1 cellular context compared by ENCODE assay signal in genomic region chr4:152535903-152536544, GRCh38.
A peak's percentile ranks its signal among the peaks of the same experiment; 100 is the strongest.
TF ChIP-seq lines count a peak whose summit lies in the region.

A gene with protein sequence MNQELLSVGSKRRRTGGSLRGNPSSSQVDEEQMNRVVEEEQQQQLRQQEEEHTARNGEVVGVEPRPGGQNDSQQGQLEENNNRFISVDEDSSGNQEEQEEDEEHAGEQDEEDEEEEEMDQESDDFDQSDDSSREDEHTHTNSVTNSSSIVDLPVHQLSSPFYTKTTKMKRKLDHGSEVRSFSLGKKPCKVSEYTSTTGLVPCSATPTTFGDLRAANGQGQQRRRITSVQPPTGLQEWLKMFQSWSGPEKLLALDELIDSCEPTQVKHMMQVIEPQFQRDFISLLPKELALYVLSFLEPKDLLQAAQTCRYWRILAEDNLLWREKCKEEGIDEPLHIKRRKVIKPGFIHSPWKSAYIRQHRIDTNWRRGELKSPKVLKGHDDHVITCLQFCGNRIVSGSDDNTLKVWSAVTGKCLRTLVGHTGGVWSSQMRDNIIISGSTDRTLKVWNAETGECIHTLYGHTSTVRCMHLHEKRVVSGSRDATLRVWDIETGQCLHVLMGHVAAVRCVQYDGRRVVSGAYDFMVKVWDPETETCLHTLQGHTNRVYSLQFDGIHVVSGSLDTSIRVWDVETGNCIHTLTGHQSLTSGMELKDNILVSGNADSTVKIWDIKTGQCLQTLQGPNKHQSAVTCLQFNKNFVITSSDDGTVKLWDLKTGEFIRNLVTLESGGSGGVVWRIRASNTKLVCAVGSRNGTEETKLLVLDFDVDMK (minus strand): TSS chr4:152536092. CDS start chr4:152411803, 124,289 bp downstream.

TF ChIP-seq in HepG2, 621 proteins besides CTCF, POLR2A, EP300 and RAD21 (continued from another document and continues in another):
- TF ChIP-seq RARA (CRISPR knock-in tag; IDR thresholded peaks at IDR 0.05), result no peak; the same call in 1 of the 2 replicates
- TF ChIP-seq, protein P1, sequence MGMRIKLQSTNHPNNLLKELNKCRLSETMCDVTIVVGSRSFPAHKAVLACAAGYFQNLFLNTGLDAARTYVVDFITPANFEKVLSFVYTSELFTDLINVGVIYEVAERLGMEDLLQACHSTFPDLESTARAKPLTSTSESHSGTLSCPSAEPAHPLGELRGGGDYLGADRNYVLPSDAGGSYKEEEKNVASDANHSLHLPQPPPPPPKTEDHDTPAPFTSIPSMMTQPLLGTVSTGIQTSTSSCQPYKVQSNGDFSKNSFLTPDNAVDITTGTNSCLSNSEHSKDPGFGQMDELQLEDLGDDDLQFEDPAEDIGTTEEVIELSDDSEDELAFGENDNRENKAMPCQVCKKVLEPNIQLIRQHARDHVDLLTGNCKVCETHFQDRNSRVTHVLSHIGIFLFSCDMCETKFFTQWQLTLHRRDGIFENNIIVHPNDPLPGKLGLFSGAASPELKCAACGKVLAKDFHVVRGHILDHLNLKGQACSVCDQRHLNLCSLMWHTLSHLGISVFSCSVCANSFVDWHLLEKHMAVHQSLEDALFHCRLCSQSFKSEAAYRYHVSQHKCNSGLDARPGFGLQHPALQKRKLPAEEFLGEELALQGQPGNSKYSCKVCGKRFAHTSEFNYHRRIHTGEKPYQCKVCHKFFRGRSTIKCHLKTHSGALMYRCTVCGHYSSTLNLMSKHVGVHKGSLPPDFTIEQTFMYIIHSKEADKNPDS (CRISPR knock-in tag; IDR thresholded peaks at IDR 0.05), result no peak
- TF ChIP-seq, protein P2, sequence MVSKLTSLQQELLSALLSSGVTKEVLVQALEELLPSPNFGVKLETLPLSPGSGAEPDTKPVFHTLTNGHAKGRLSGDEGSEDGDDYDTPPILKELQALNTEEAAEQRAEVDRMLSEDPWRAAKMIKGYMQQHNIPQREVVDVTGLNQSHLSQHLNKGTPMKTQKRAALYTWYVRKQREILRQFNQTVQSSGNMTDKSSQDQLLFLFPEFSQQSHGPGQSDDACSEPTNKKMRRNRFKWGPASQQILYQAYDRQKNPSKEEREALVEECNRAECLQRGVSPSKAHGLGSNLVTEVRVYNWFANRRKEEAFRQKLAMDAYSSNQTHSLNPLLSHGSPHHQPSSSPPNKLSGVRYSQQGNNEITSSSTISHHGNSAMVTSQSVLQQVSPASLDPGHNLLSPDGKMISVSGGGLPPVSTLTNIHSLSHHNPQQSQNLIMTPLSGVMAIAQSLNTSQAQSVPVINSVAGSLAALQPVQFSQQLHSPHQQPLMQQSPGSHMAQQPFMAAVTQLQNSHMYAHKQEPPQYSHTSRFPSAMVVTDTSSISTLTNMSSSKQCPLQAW (CRISPR knock-in tag; IDR thresholded peaks at IDR 0.05), result peak; percentile 96
- TF ChIP-seq ZNF839 (CRISPR knock-in tag; IDR thresholded peaks at IDR 0.05; ENCODE audit: borderline replicate concordance), result no peak
- no peak for TF ChIP-seq IKZF4 (CRISPR knock-in tag; IDR thresholded peaks at IDR 0.05; ENCODE audit: borderline replicate concordance, low read depth, not compliant biosample characterization)
- TF ChIP-seq ZFP36 (IDR thresholded peaks at IDR 0.05; ENCODE audit: borderline replicate concordance, low read depth, low read length, partially characterized antibody), result no peak
- TF ChIP-seq, protein P3, sequence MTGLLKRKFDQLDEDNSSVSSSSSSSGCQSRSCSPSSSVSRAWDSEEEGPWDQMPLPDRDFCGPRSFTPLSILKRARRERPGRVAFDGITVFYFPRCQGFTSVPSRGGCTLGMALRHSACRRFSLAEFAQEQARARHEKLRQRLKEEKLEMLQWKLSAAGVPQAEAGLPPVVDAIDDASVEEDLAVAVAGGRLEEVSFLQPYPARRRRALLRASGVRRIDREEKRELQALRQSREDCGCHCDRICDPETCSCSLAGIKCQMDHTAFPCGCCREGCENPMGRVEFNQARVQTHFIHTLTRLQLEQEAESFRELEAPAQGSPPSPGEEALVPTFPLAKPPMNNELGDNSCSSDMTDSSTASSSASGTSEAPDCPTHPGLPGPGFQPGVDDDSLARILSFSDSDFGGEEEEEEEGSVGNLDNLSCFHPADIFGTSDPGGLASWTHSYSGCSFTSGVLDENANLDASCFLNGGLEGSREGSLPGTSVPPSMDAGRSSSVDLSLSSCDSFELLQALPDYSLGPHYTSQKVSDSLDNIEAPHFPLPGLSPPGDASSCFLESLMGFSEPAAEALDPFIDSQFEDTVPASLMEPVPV (CRISPR knock-in tag; IDR thresholded peaks at IDR 0.05), result no peak; the same call in none of the 2 replicates
- no peak for TF ChIP-seq KLF13 (CRISPR knock-in tag; IDR thresholded peaks at IDR 0.05)
- TF ChIP-seq CBX2 (IDR thresholded peaks at IDR 0.05; ENCODE audit: low read depth, low read length), result no peak
- TF ChIP-seq CBX2 (CRISPR knock-in tag; IDR thresholded peaks at IDR 0.05; ENCODE audit: low read depth), result no peak
- peak; percentile 23 for TF ChIP-seq AGO2 (optimal IDR thresholded peaks at IDR 0.05; ENCODE audit: low read depth, low read length)
- TF ChIP-seq FOXK2 (IDR thresholded peaks at IDR 0.05), result no peak
- TF ChIP-seq, protein P4, sequence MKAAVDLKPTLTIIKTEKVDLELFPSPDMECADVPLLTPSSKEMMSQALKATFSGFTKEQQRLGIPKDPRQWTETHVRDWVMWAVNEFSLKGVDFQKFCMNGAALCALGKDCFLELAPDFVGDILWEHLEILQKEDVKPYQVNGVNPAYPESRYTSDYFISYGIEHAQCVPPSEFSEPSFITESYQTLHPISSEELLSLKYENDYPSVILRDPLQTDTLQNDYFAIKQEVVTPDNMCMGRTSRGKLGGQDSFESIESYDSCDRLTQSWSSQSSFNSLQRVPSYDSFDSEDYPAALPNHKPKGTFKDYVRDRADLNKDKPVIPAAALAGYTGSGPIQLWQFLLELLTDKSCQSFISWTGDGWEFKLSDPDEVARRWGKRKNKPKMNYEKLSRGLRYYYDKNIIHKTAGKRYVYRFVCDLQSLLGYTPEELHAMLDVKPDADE (CRISPR knock-in tag; IDR thresholded peaks at IDR 0.05), result 0 out of 2 replicates have a peak, but pooled peaks have one; percentile 59
- TF ChIP-seq, protein P5, sequence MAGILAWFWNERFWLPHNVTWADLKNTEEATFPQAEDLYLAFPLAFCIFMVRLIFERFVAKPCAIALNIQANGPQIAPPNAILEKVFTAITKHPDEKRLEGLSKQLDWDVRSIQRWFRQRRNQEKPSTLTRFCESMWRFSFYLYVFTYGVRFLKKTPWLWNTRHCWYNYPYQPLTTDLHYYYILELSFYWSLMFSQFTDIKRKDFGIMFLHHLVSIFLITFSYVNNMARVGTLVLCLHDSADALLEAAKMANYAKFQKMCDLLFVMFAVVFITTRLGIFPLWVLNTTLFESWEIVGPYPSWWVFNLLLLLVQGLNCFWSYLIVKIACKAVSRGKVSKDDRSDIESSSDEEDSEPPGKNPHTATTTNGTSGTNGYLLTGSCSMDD (CRISPR knock-in tag; IDR thresholded peaks at IDR 0.05), result no peak
- peak; percentile 81; the same call in 1 of the 2 replicates for TF ChIP-seq ZC3H13 (CRISPR knock-in tag; IDR thresholded peaks at IDR 0.05)
- TF ChIP-seq, protein P6, sequence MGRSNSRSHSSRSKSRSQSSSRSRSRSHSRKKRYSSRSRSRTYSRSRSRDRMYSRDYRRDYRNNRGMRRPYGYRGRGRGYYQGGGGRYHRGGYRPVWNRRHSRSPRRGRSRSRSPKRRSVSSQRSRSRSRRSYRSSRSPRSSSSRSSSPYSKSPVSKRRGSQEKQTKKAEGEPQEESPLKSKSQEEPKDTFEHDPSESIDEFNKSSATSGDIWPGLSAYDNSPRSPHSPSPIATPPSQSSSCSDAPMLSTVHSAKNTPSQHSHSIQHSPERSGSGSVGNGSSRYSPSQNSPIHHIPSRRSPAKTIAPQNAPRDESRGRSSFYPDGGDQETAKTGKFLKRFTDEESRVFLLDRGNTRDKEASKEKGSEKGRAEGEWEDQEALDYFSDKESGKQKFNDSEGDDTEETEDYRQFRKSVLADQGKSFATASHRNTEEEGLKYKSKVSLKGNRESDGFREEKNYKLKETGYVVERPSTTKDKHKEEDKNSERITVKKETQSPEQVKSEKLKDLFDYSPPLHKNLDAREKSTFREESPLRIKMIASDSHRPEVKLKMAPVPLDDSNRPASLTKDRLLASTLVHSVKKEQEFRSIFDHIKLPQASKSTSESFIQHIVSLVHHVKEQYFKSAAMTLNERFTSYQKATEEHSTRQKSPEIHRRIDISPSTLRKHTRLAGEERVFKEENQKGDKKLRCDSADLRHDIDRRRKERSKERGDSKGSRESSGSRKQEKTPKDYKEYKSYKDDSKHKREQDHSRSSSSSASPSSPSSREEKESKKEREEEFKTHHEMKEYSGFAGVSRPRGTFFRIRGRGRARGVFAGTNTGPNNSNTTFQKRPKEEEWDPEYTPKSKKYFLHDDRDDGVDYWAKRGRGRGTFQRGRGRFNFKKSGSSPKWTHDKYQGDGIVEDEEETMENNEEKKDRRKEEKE (IDR thresholded peaks at IDR 0.05), result no peak
- TF ChIP-seq ZNF414 (CRISPR knock-in tag; IDR thresholded peaks at IDR 0.05), result peak; percentile 77; the same call in 1 of the 2 replicates
- TF ChIP-seq, protein P7, sequence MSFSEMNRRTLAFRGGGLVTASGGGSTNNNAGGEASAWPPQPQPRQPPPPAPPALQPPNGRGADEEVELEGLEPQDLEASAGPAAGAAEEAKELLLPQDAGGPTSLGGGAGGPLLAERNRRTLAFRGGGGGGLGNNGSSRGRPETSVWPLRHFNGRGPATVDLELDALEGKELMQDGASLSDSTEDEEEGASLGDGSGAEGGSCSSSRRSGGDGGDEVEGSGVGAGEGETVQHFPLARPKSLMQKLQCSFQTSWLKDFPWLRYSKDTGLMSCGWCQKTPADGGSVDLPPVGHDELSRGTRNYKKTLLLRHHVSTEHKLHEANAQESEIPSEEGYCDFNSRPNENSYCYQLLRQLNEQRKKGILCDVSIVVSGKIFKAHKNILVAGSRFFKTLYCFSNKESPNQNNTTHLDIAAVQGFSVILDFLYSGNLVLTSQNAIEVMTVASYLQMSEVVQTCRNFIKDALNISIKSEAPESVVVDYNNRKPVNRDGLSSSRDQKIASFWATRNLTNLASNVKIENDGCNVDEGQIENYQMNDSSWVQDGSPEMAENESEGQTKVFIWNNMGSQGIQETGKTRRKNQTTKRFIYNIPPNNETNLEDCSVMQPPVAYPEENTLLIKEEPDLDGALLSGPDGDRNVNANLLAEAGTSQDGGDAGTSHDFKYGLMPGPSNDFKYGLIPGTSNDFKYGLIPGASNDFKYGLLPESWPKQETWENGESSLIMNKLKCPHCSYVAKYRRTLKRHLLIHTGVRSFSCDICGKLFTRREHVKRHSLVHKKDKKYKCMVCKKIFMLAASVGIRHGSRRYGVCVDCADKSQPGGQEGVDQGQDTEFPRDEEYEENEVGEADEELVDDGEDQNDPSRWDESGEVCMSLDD (CRISPR knock-in tag; IDR thresholded peaks at IDR 0.05; ENCODE audit: borderline replicate concordance), result no peak
- TF ChIP-seq, protein P8, sequence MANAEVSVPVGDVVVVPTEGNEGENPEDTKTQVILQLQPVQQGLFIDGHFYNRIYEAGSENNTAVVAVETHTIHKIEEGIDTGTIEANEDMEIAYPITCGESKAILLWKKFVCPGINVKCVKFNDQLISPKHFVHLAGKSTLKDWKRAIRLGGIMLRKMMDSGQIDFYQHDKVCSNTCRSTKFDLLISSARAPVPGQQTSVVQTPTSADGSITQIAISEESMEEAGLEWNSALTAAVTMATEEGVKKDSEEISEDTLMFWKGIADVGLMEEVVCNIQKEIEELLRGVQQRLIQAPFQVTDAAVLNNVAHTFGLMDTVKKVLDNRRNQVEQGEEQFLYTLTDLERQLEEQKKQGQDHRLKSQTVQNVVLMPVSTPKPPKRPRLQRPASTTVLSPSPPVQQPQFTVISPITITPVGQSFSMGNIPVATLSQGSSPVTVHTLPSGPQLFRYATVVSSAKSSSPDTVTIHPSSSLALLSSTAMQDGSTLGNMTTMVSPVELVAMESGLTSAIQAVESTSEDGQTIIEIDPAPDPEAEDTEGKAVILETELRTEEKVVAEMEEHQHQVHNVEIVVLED (CRISPR knock-in tag; IDR thresholded peaks at IDR 0.05; ENCODE audit: borderline replicate concordance), result peak; percentile 83
- TF ChIP-seq, protein P9, sequence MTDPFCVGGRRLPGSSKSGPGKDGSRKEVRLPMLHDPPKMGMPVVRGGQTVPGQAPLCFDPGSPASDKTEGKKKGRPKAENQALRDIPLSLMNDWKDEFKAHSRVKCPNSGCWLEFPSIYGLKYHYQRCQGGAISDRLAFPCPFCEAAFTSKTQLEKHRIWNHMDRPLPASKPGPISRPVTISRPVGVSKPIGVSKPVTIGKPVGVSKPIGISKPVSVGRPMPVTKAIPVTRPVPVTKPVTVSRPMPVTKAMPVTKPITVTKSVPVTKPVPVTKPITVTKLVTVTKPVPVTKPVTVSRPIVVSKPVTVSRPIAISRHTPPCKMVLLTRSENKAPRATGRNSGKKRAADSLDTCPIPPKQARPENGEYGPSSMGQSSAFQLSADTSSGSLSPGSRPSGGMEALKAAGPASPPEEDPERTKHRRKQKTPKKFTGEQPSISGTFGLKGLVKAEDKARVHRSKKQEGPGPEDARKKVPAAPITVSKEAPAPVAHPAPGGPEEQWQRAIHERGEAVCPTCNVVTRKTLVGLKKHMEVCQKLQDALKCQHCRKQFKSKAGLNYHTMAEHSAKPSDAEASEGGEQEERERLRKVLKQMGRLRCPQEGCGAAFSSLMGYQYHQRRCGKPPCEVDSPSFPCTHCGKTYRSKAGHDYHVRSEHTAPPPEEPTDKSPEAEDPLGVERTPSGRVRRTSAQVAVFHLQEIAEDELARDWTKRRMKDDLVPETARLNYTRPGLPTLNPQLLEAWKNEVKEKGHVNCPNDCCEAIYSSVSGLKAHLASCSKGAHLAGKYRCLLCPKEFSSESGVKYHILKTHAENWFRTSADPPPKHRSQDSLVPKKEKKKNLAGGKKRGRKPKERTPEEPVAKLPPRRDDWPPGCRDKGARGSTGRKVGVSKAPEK (CRISPR knock-in tag; IDR thresholded peaks at IDR 0.05; ENCODE audit: borderline replicate concordance), result no peak
- peak; percentile 70; the same call in 1 of the 2 replicates for TF ChIP-seq ZNF205 (CRISPR knock-in tag; IDR thresholded peaks at IDR 0.05)
- peak; percentile 60 for TF ChIP-seq NFYB (CRISPR knock-in tag; IDR thresholded peaks at IDR 0.05)
- TF ChIP-seq ZNF7 (CRISPR knock-in tag; IDR thresholded peaks at IDR 0.05), result no peak
- no peak for TF ChIP-seq ZNF12 (CRISPR knock-in tag; IDR thresholded peaks at IDR 0.05)
- TF ChIP-seq, protein P10, sequence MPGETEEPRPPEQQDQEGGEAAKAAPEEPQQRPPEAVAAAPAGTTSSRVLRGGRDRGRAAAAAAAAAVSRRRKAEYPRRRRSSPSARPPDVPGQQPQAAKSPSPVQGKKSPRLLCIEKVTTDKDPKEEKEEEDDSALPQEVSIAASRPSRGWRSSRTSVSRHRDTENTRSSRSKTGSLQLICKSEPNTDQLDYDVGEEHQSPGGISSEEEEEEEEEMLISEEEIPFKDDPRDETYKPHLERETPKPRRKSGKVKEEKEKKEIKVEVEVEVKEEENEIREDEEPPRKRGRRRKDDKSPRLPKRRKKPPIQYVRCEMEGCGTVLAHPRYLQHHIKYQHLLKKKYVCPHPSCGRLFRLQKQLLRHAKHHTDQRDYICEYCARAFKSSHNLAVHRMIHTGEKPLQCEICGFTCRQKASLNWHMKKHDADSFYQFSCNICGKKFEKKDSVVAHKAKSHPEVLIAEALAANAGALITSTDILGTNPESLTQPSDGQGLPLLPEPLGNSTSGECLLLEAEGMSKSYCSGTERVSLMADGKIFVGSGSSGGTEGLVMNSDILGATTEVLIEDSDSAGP (CRISPR knock-in tag; IDR thresholded peaks at IDR 0.05; ENCODE audit: borderline replicate concordance), result peak; percentile 95
- no peak for TF ChIP-seq NR2F1 (CRISPR knock-in tag; IDR thresholded peaks at IDR 0.05)
- no peak for TF ChIP-seq ZNF678 (CRISPR knock-in tag; IDR thresholded peaks at IDR 0.05)
- no peak for TF ChIP-seq ZNF644 (CRISPR knock-in tag; IDR thresholded peaks at IDR 0.05; ENCODE audit: low read depth)
- TF ChIP-seq ARNT (IDR thresholded peaks at IDR 0.05), result no peak
- peak; percentile 82 for TF ChIP-seq RXRA (CRISPR knock-in tag; IDR thresholded peaks at IDR 0.05)
- peak; percentile 84 for TF ChIP-seq KAT7 (CRISPR knock-in tag; IDR thresholded peaks at IDR 0.05; ENCODE audit: borderline replicate concordance)
